Comparison of ENCODE assay signal across 8 cellular contexts in genomic region chr1:154970631-154971340, GRCh38. TPM values are rescaled to one million over a fixed set of nuclear protein-coding genes. Genes with fewer than 3 reads are reported as not detected.
DNase-seq lines count a peak whose midpoint lies in the region; ATAC-seq, FAIRE-seq and TF ChIP-seq lines count a peak whose summit lies in the region.

Gene SHC1, minus strand, starts transcription at chr1:154970747. Its CDS starts 221 bp downstream, at chr1:154970526.

- no peak for ATAC-seq in naive thymus-derived CD8-positive, alpha-beta T cell
- peak; percentile 70 to 71 for ATAC-seq in upper lobe of left lung (ENCODE audit: low FRiP score in 2 of 2)

- peak within 1 kb of the TSS; percentile 97 to 99 (median 98) for H3K27ac ChIP-seq in upper lobe of left lung

- H3K36me3 ChIP-seq in upper lobe of left lung: peaks cover 15 to 37% (median 28%) of the 10 kb centered on the region in 4 donors

- H3K4me1 Mint-ChIP-seq in naive thymus-derived CD8-positive, alpha-beta T cell: peaks cover 19 to 35% (median 31%) of the 10 kb centered on the region in 4 donors

- no peaks in the 10 kb centered on the region for H3K9me3 Mint-ChIP-seq in naive thymus-derived CD8-positive, alpha-beta T cell

- TF ChIP-seq CTCF in GM13976 (IDR thresholded peaks at IDR 0.05; ENCODE audit: borderline replicate concordance, control extremely low read depth, extremely low read depth, insufficient read depth, missing control alignments) (no peak), fibroblast of villous mesenchyme (IDR thresholded peaks at IDR 0.05; ENCODE audit: insufficient read depth, low read depth, low read length) (no peak), upper lobe of left lung (IDR thresholded peaks at IDR 0.05) (no peak)

- H3K4me3 Mint-ChIP-seq in naive thymus-derived CD8-positive, alpha-beta T cell: peak within 1 kb of the TSS; percentile 22 to 68 (median 46)

- TF ChIP-seq POLR2A in upper lobe of left lung (IDR thresholded peaks at IDR 0.05): peak in 3 of 4 donors; percentile 39 to 87 (median 77)

- peak; percentile 85 for DNase-seq in GM13976 (ENCODE audit: low spot score)
- DNase-seq in NCI-H526 (lab: John Stamatoyannopoulos, UW): peak; percentile 75 to 94
- DNase-seq in activated naive CD4-positive, alpha-beta T cell treated with Interleukin-2 at 50 U/mL for 16 hours: peak; percentile 51
- DNase-seq in fibroblast of villous mesenchyme (ENCODE audit: low read depth): peak; percentile 94
- DNase-seq in naive thymus-derived CD8-positive, alpha-beta T cell: no peak
- DNase-seq in upper lobe of left lung: peak; percentile 84 to 94
- DNase-seq in DMS153 treated with DMSO at 0.1 percent for 48 hours (lab: John Stamatoyannopoulos, UW; ENCODE audit: unreplicated experiment): no peak

- H3K27me3 Mint-ChIP-seq in naive thymus-derived CD8-positive, alpha-beta T cell: no peaks in the 10 kb centered on the region

- in situ Hi-C loops in GM13976 (cut with MboI; ENCODE audit: low sequenced_read_pairs, unreplicated experiment): no loop called here

- TF ChIP-seq EP300 in upper lobe of left lung (IDR thresholded peaks at IDR 0.05): no peak

- peak within 1 kb of the TSS in 9 of 10 donors; percentile 38 to 91 (median 74) for H3K27ac Mint-ChIP-seq in naive thymus-derived CD8-positive, alpha-beta T cell

- H3K4me3 ChIP-seq in fibroblast of villous mesenchyme (ENCODE audit: low read depth, low read length) (peak within 1 kb of the TSS; percentile 79), upper lobe of left lung (peak within 1 kb of the TSS; percentile 25 to 61 (median 36))

- 20 to 22% methylated on average over 11 to 15 of the region's 15 CpGs for WGBS in upper lobe of left lung, 2 donors

- peak; percentile 97 for FAIRE-seq in A204.1 (lab: Jason Lieb, UNC)

- no peaks in the 10 kb centered on the region for H3K9me3 ChIP-seq in upper lobe of left lung

- peaks cover 46 to 63% (median 58%) of the 10 kb centered on the region in 4 donors for H3K4me1 ChIP-seq in upper lobe of left lung

- POLR2A ChIA-PET in naive thymus-derived CD8-positive, alpha-beta T cell (lab: Charles Lee): interaction anchor here (0.6 to 7.5 kb wide), 7 partner anchors 9 to 248 kb away, joined by 3 to 85 read pairs (median 6); partner anchors contain the start of genes FLAD1, PBXIP1, PMVK and PYGO2

- H3K36me3 Mint-ChIP-seq in naive thymus-derived CD8-positive, alpha-beta T cell: peaks cover 0 to 38% (median 0%) of the 10 kb centered on the region in 3 donors

- no peaks in the 10 kb centered on the region for H3K27me3 ChIP-seq in upper lobe of left lung

RNA-seq across cellular contexts. Expression of gene SHC1, which starts in this region (rescaled TPM):
- total RNA-seq in fibroblast of villous mesenchyme: 255 and 330 TPM in 2 replicates
- 10 to 100 TPM; 60.7 to 68.5 TPM for total RNA-seq in naive thymus-derived CD8-positive, alpha-beta T cell
- polyA plus RNA-seq in naive thymus-derived CD8-positive, alpha-beta T cell: 10 to 100 TPM; 22.6 to 27.4 (median 24.4) TPM
- 100 to 1,000 TPM in 1 of 6 donors, 10 to 100 TPM in 5; 55.5 to 130 (median 69.1) TPM for total RNA-seq in upper lobe of left lung

Comparison
In these comparisons a context has a peak if more than half of its experiments do, and no peak if none do; other contexts are left out.
1. DNase-seq: peak in GM13976 (single experiment), NCI-H526 (2 of 2), activated naive CD4-positive, alpha-beta T cell treated with Interleukin-2 at 50 U/mL for 16 hours (single experiment), fibroblast of villous mesenchyme (single experiment) and upper lobe of left lung (2 of 2); none in naive thymus-derived CD8-positive, alpha-beta T cell (0 of 10) and DMS153 treated with DMSO at 0.1 percent for 48 hours (single experiment).
2. ATAC-seq: peak in upper lobe of left lung (2 of 2); none in naive thymus-derived CD8-positive, alpha-beta T cell (0 of 2).